Comparison of ENCODE assay signal across 11 cellular contexts in genomic region chr4:7905461-7905915, GRCh38. TPM values are rescaled to one million over a fixed set of nuclear protein-coding genes. Genes with fewer than 3 reads are reported as not detected.
DNase-seq lines count a peak whose midpoint lies in the region; TF ChIP-seq lines count a peak whose summit lies in the region.
"Had no signal": no experiment of that assay in that cellular context is flagged by ENCODE, and none has a peak within 500 bp of the region (broad histone marks: within the 10 kb centered on the region; RNA-seq: fewer than 3 reads in every experiment).

No MANE protein-coding gene starts in this region.

- no peak overlapping the region for H3K9ac ChIP-seq in HUES48 (ENCODE audit: low read depth, low read length)

- TF ChIP-seq POLR2A in suprapubic skin (IDR thresholded peaks at IDR 0.05) = no peak

- H3K9me3 ChIP-seq in HUES48 (ENCODE audit: control insufficient read depth, insufficient read depth, low read length) (no peaks in the 10 kb centered on the region), suprapubic skin (no peaks in the 10 kb centered on the region)

- no peak for TF ChIP-seq EP300 in suprapubic skin (IDR thresholded peaks at IDR 0.05)

- WGBS in suprapubic skin = 44% methylated on average over 5 of the region's 5 CpGs

- H3K36me3 ChIP-seq in HUES48 (ENCODE audit: control insufficient read depth, insufficient read depth, low read length) = no peaks in the 10 kb centered on the region
- no peaks in the 10 kb centered on the region for H3K36me3 ChIP-seq in suprapubic skin

- no peaks in the 10 kb centered on the region for H3K27me3 ChIP-seq in HUES48 (ENCODE audit: control insufficient read depth, insufficient read depth, low read length)
- H3K27me3 ChIP-seq in suprapubic skin = no peaks in the 10 kb centered on the region

- peaks cover 72% of the 10 kb centered on the region for H3K4me1 ChIP-seq in HUES48 (ENCODE audit: control insufficient read depth, insufficient read depth, low read length)
- peaks cover 49% of the 10 kb centered on the region for H3K4me1 ChIP-seq in suprapubic skin

- TF ChIP-seq CTCF in suprapubic skin (IDR thresholded peaks at IDR 0.05) = no peak

- H3K4me3 ChIP-seq in HUES48 (ENCODE audit: low read depth, low read length) (no peak overlapping the region), suprapubic skin (no peak overlapping the region)

- H3K27ac ChIP-seq in HUES48 (ENCODE audit: low read depth, low read length) (peak overlapping the region; percentile 24), suprapubic skin (peak overlapping the region; percentile 12)

- DNase-seq in dedifferentiated amniotic fluid mesenchymal stem cell (ENCODE audit: extremely low spot score) = peak; percentile 63
- peak; percentile 55 for DNase-seq in iris pigment epithelial cell (ENCODE audit: low read depth)
- no peak for DNase-seq in suprapubic skin (ENCODE audit: low spot score in 2 of 2)
- no peak for DNase-seq in NCI-H2227 (lab: John Stamatoyannopoulos, UW; ENCODE audit: unreplicated experiment)
- no peak for DNase-seq in NOMO-1 treated with DMSO at 0.1 percent for 48 hours (lab: John Stamatoyannopoulos, UW; ENCODE audit: unreplicated experiment)
- no peak for DNase-seq in mesenteric fat pad (ENCODE audit: low spot score)
- DNase-seq in H4 (ENCODE audit: low spot score) = no peak
- DNase-seq: activated CD8-positive, alpha-beta memory T cell treated with anti-CD3 and anti-CD28 coated beads, Interleukin-2, amount 50 U/mL, for 4 hours; cortex of kidney; stimulated activated naive CD4-positive, alpha-beta T cell had no signal

RNA-seq across cellular contexts. Expression of gene AFAP1, which starts 34.2 kb away (rescaled TPM):
- 10 to 100 TPM in 3 of 4 donors, 1 to 10 TPM in 1; 8.3 to 27.1 (median 11.1) TPM for total RNA-seq in suprapubic skin
- total RNA-seq in mesenteric fat pad = 33.9 TPM
- 43.2 and 45.6 TPM in 2 replicates for total RNA-seq in H4 (2014; rRNA removed; shearing (Covaris generic))

Comparison
In these comparisons a context has a peak if more than half of its experiments do, and no peak if none do; other contexts are left out.
1. DNase-seq: peak in dedifferentiated amniotic fluid mesenchymal stem cell (single experiment) and iris pigment epithelial cell (single experiment); none in suprapubic skin (0 of 2), NCI-H2227 (single experiment), NOMO-1 treated with DMSO at 0.1 percent for 48 hours (single experiment), mesenteric fat pad (single experiment) and H4 (single experiment).